15 cellular contexts compared by ENCODE assay signal in the genomic region with DNA sequence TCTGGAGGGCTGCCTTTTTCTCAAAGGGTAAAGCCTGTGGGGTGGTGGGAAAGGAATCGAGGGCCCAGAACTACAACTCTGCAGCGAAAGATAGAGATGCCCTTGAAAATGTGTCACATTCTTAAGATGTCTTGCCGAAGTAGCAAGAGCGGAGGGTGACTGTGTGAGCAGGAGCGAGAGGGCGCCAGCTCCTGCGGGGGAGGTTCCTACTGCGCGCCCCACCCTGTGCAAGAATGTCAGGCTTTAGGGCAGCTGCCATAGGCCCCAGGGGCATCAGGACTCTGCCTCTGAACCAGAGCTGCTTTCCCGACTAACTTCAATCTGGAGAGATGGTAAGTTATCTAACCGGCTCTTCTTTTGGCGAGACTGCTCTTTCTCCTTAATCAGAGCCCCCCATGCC.
"Had no signal": no experiment of that assay in that cellular context is flagged by ENCODE, and none has a peak within 500 bp of the region (broad histone marks: within the 10 kb centered on the region; RNA-seq: fewer than 3 reads in every experiment).

No MANE protein-coding gene starts in this region.

- ATAC-seq: lower lobe of right lung; stimulated activated naive B cell treated with anti-CD40 and anti-IgM and Interleukin-4, amounts not matched to agents 10 μg/mL and 1 μg/mL and 100 μg/mL, for 72 hours had no signal

- H3K79me2 ChIP-seq: parathyroid adenoma had no signal

- H3K27me3 Mint-ChIP-seq: activated CD4-positive, alpha-beta memory T cell treated with anti-CD3 and anti-CD28 coated beads, Interleukin-2, amount 10 ng/mL, durations not matched to agents 7 days and 5 days; activated naive CD8-positive, alpha-beta T cell treated with anti-CD3 and anti-CD28 coated beads for 36 hours; naive B cell; stimulated activated naive B cell treated with anti-CD40 and anti-IgM and Interleukin-4, amounts not matched to agents 10 μg/mL and 1 μg/mL and 100 μg/mL, for 72 hours had no signal

- DNase-seq: activated CD4-positive, alpha-beta memory T cell treated with anti-CD3 and anti-CD28 coated beads, Interleukin-2, amount 10 ng/mL, durations not matched to agents 7 days and 5 days; activated CD4-positive, alpha-beta T cell treated with anti-CD3 and anti-CD28 coated beads for 4 hours; activated gamma-delta T cell; activated naive CD8-positive, alpha-beta T cell treated with anti-CD3 and anti-CD28 coated beads for 36 hours; brain microvascular endothelial cell; dermis blood vessel endothelial cell; hypothalamus; lower lobe of right lung; midbrain; naive B cell; stimulated activated CD4-positive, alpha-beta T cell treated with anti-CD3 and anti-CD28 coated beads, Interleukin-2, amount 100 ng/mL, for 48 hours; stimulated activated naive B cell treated with anti-CD40 and anti-IgM and Interleukin-4, amounts not matched to agents 10 μg/mL and 1 μg/mL and 100 μg/mL, for 72 hours; T-helper 2 cell had no signal

- H3K27me3 ChIP-seq: brain microvascular endothelial cell, tibial nerve had no signal

- H2AFZ ChIP-seq: parathyroid adenoma had no signal

- H3K9me3 Mint-ChIP-seq: activated CD4-positive, alpha-beta memory T cell treated with anti-CD3 and anti-CD28 coated beads, Interleukin-2, amount 10 ng/mL, durations not matched to agents 7 days and 5 days; activated naive CD8-positive, alpha-beta T cell treated with anti-CD3 and anti-CD28 coated beads for 36 hours; naive B cell; stimulated activated naive B cell treated with anti-CD40 and anti-IgM and Interleukin-4, amounts not matched to agents 10 μg/mL and 1 μg/mL and 100 μg/mL, for 72 hours had no signal

- H3K4me1 ChIP-seq: lower lobe of right lung, parathyroid adenoma, tibial nerve had no signal

- H3K9me3 ChIP-seq: lower lobe of right lung, tibial nerve had no signal

- H3K27ac Mint-ChIP-seq: activated CD4-positive, alpha-beta memory T cell treated with anti-CD3 and anti-CD28 coated beads, Interleukin-2, amount 10 ng/mL, durations not matched to agents 7 days and 5 days; activated naive CD8-positive, alpha-beta T cell treated with anti-CD3 and anti-CD28 coated beads for 36 hours; stimulated activated naive B cell treated with anti-CD40 and anti-IgM and Interleukin-4, amounts not matched to agents 10 μg/mL and 1 μg/mL and 100 μg/mL, for 72 hours had no signal

- H3K9ac ChIP-seq: parathyroid adenoma had no signal

- H3K4me3 ChIP-seq: lower lobe of right lung, tibial nerve had no signal

- H3K27ac ChIP-seq: brain microvascular endothelial cell, lower lobe of right lung, parathyroid adenoma, tibial nerve had no signal

- H3K4me3 Mint-ChIP-seq: activated CD4-positive, alpha-beta memory T cell treated with anti-CD3 and anti-CD28 coated beads, Interleukin-2, amount 10 ng/mL, durations not matched to agents 7 days and 5 days; activated naive CD8-positive, alpha-beta T cell treated with anti-CD3 and anti-CD28 coated beads for 36 hours; stimulated activated naive B cell treated with anti-CD40 and anti-IgM and Interleukin-4, amounts not matched to agents 10 μg/mL and 1 μg/mL and 100 μg/mL, for 72 hours had no signal
